11 cellular contexts compared by ENCODE assay signal in genomic region chr1:84583648-84584047, GRCh38. TPM values are rescaled to one million over a fixed set of nuclear protein-coding genes. Genes with fewer than 3 reads are reported as not detected.
DNase-seq lines count a peak whose midpoint lies in the region; ATAC-seq and TF ChIP-seq lines count a peak whose summit lies in the region.
"Had no signal": no experiment of that assay in that cellular context is flagged by ENCODE, and none has a peak within 500 bp of the region (broad histone marks: within the 10 kb centered on the region; RNA-seq: fewer than 3 reads in every experiment).

No MANE protein-coding gene starts in this region.

- peak; percentile 21 for ATAC-seq in GM18873 (IDR thresholded peaks at IDR 0.05; ENCODE audit: low FRiP score, unreplicated experiment)

- H3K27ac Mint-ChIP-seq in neural crest cell (ENCODE audit: unreplicated experiment), result peak overlapping the region; percentile 8

- no peaks in the 10 kb centered on the region for H3K27me3 Mint-ChIP-seq in neural crest cell (ENCODE audit: low read depth)

- in situ Hi-C loops in GM13977 (cut with MboI; ENCODE audit: low pct_unique_long_range_greater_than_20kb, low sequenced_read_pairs, unreplicated experiment), result no loop called here

- TF ChIP-seq CTCF in neural crest cell (conservative IDR thresholded peaks at IDR 0.05), result no peak
- TF ChIP-seq CTCF in GM13977 (IDR thresholded peaks at IDR 0.05; ENCODE audit: extremely low read depth, insufficient read depth, missing control alignments), result no peak

- DNase-seq in NCI-H2227 treated with DMSO at 0.1 percent for 48 hours (lab: John Stamatoyannopoulos, UW), result peak; percentile 58
- peak; percentile 49 for DNase-seq in ecto neural progenitor cell (ENCODE audit: low spot score)
- DNase-seq in neural crest cell (ENCODE audit: low read depth, low spot score), result no peak
- no peak for DNase-seq in NCI-H524 treated with DMSO at 0.1 percent for 48 hours (lab: John Stamatoyannopoulos, UW)
- no peak for DNase-seq in NCI-H1105 treated with DMSO at 0.1 percent for 48 hours (lab: John Stamatoyannopoulos, UW)
- no peak for DNase-seq in GM13977 (ENCODE audit: low spot score)
- no peak for DNase-seq in NCI-H1048 (lab: John Stamatoyannopoulos, UW)
- DNase-seq: DMS79, NCI-H2107, nucleus accumbens had no signal

- H3K9me3 Mint-ChIP-seq in neural crest cell, result peaks cover 4% of the 10 kb centered on the region

- H3K4me1 Mint-ChIP-seq in neural crest cell, result peaks cover 9% of the 10 kb centered on the region

- no peaks in the 10 kb centered on the region for H3K36me3 Mint-ChIP-seq in neural crest cell (ENCODE audit: low read depth)

- no peak overlapping the region for H3K4me3 Mint-ChIP-seq in neural crest cell

RNA-seq across cellular contexts. Expression of gene CTBS, which starts 9.4 kb away (rescaled TPM):
- total RNA-seq in neural crest cell, result 3.6 and 3.8 TPM in 2 replicates

Comparison
In these comparisons a context has a peak if more than half of its experiments do, and no peak if none do; other contexts are left out.
1. DNase-seq: peak in NCI-H2227 treated with DMSO at 0.1 percent for 48 hours (single experiment) and ecto neural progenitor cell (single experiment); none in neural crest cell (single experiment), NCI-H524 treated with DMSO at 0.1 percent for 48 hours (single experiment), NCI-H1105 treated with DMSO at 0.1 percent for 48 hours (single experiment), GM13977 (single experiment) and NCI-H1048 (single experiment).